ENCODE assay signal across 8 cellular contexts in genomic region chr9:89234636-89235035, GRCh38. TPM values are rescaled to one million over a fixed set of nuclear protein-coding genes. Genes with fewer than 3 reads are reported as not detected.
DNase-seq lines count a peak whose midpoint lies in the region; ATAC-seq, FAIRE-seq and TF ChIP-seq lines count a peak whose summit lies in the region.

No MANE protein-coding gene starts in this region.

- DNase-seq in activated effector memory CD4-positive, alpha-beta T cell treated with anti-CD3 and anti-CD28 coated beads, Interleukin-2, amount 50 U/mL, for 16 hours = peak; percentile 69
- no peak for DNase-seq in activated effector memory CD4-positive, alpha-beta T cell treated with Interleukin-2 at 50 U/mL for 16 hours
- DNase-seq in astrocyte of the hippocampus (ENCODE audit: low read depth, low spot score) (peak; percentile 62), naive B cell (no peak), SJCRH30 (no peak), GM10266 (ENCODE audit: extremely low spot score) (no peak), RCC 7860 (ENCODE audit: low spot score) (no peak)

- peaks cover 0 to 31% (median 18%) of the 10 kb centered on the region in 7 donors for H3K9me3 Mint-ChIP-seq in naive B cell

- no peak for TF ChIP-seq CTCF in GM10266 (IDR thresholded peaks at IDR 0.05; ENCODE audit: control insufficient read depth, insufficient read depth, low read depth, missing control alignments)

- peaks cover 5 to 13% (median 6%) of the 10 kb centered on the region in 3 donors for H3K4me1 Mint-ChIP-seq in naive B cell

- H3K36me3 Mint-ChIP-seq in naive B cell = peaks cover 14 to 15% of the 10 kb centered on the region in 2 donors

- H3K27ac ChIP-seq in SJCRH30 = no peak overlapping the region

- no peaks in the 10 kb centered on the region for H3K4me1 ChIP-seq in SJCRH30

- H3K27ac Mint-ChIP-seq in naive B cell = no peak overlapping the region

- H3K27me3 ChIP-seq in SJCRH30 = 0 out of 2 replicates have a peak, but pooled peaks cover 3% of the 10 kb centered on the region

- 0 out of 2 replicates have a peak, but pooled peaks cover 3% of the 10 kb centered on the region for H3K36me3 ChIP-seq in SJCRH30

- H3K4me3 Mint-ChIP-seq in naive B cell = peak overlapping the region in 1 of 8 donors; percentile 6

- ATAC-seq in HG03521 (IDR thresholded peaks at IDR 0.05; ENCODE audit: unreplicated experiment) = peak; percentile 53
- peak; percentile 28 to 60 for ATAC-seq in naive B cell (ENCODE audit: low read depth in 2 of 2)

- H3K27me3 Mint-ChIP-seq in naive B cell = peaks cover 31 to 40% (median 37%) of the 10 kb centered on the region in 3 donors

- no peak overlapping the region for H3K4me3 ChIP-seq in SJCRH30

- 0 out of 2 replicates have a peak, but pooled peaks cover 2% of the 10 kb centered on the region for H3K9me3 ChIP-seq in SJCRH30 (replicated peaks)

- no peak for FAIRE-seq in RCC 7860 (lab: Jason Lieb, UNC)

RNA-seq across cellular contexts. Expression of gene SHC3, which starts 56.0 kb away (rescaled TPM):
- polyA plus RNA-seq in naive B cell (ENCODE audit: low read depth in 6 of 6) = under 1 TPM in 2 of 6 donors, not detected in 4; 0.04 to 0.24 TPM
- under 0.01 TPM in 1 of 2 replicates, not detected in the other for total RNA-seq in SJCRH30 (2014; rRNA removed; shearing (Covaris generic))

Comparison
In these comparisons a context has a peak if more than half of its experiments do, and no peak if none do; other contexts are left out.
1. DNase-seq: peak in activated effector memory CD4-positive, alpha-beta T cell treated with anti-CD3 and anti-CD28 coated beads, Interleukin-2, amount 50 U/mL, for 16 hours (single experiment) and astrocyte of the hippocampus (single experiment); none in activated effector memory CD4-positive, alpha-beta T cell treated with Interleukin-2 at 50 U/mL for 16 hours (single experiment), naive B cell (single experiment), SJCRH30 (0 of 2), GM10266 (single experiment) and RCC 7860 (single experiment).